In the genomic region with DNA sequence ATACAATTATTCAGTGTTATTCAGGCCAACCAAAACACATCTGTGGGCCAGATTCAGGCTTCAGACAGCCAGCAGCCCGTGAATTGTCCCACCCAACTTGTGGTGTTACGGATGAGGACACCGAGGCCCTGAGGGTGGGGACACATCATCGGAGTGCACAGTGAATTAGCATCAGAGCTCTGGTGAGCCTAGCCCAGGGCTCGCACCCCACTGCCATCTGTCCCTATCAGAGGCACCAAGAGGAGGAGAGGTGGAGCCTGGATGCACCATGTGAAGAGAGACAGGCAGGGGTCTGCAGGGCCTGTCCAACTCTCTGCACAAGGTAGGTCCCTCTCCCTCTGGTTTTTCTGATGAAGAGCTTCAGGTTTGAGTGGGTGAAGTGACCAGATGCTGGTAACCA, we compare ENCODE assay signal across 20 cellular contexts. TPM values are rescaled to one million over a fixed set of nuclear protein-coding genes. Genes with fewer than 3 reads are reported as not detected.
"Had no signal": no experiment of that assay in that cellular context is flagged by ENCODE, and none has a peak within 500 bp of the region (broad histone marks: within the 10 kb centered on the region; RNA-seq: fewer than 3 reads in every experiment).

No MANE protein-coding gene starts in this region.

- ATAC-seq: body of pancreas, psoas muscle, right lobe of liver had no signal

- H3K9me3 ChIP-seq: body of pancreas, psoas muscle, right lobe of liver, vagina had no signal

- H3K36me3 ChIP-seq: right lobe of liver, tibial nerve, vagina had no signal

- H3K27me3 ChIP-seq: body of pancreas, right lobe of liver, tibial nerve, vagina had no signal

- H3K27ac ChIP-seq: body of pancreas, dorsolateral prefrontal cortex, psoas muscle, right lobe of liver, SK-N-MC, tibial nerve, vagina had no signal

- DNase-seq: activated CD4-positive, alpha-beta T cell treated with anti-CD3 and anti-CD28 coated beads, Interleukin-2, amount 10 ng/mL, durations not matched to agents 24 days and 14 days; activated CD8-positive, alpha-beta memory T cell treated with anti-CD3 and anti-CD28 coated beads, Interleukin-2, amount 50 U/mL, for 48 hours; activated gamma-delta T cell treated with Interleukin-2 at 50 U/mL for 16 hours; activated T-cell treated with anti-CD3 and anti-CD28 coated beads, Interleukin-2, amount 50 U/mL, for 48 hours; amygdala; body of pancreas; caudate nucleus; foreskin melanocyte; hypothalamus; psoas muscle; right lobe of liver; stimulated activated naive CD4-positive, alpha-beta T cell; T1000 had no signal

- H3K4me3 ChIP-seq: body of pancreas, dorsolateral prefrontal cortex, psoas muscle, right lobe of liver, SK-N-MC, smooth muscle cell, tibial nerve, vagina had no signal

- H3K4me1 ChIP-seq: body of pancreas, psoas muscle, right lobe of liver, tibial nerve had no signal

- H3K4me2 ChIP-seq: smooth muscle cell had no signal

RNA-seq across cellular contexts. Expression of gene GLI2, which starts 14.9 kb away (rescaled TPM):
- total RNA-seq: lung microvascular endothelial cell, mononuclear cell had no signal
